In the genomic region with DNA sequence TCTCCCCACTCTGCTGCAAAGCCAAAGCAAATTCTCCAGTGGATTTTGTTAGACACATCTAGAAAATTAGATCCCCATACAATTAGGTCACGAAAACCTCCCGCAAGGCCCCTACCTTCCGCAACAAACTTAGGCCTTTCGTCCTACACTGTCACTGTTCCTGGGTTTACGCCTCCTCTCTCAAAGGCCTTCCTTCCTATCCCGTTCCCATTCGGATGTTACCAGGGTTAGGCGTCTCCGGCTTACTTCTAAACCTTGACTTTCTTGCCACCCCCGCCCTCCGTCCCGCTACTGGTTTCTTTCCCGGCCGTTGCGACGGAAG, we compare ENCODE assay signal across 8 cellular contexts. TPM values are rescaled to one million over a fixed set of nuclear protein-coding genes. Genes with fewer than 3 reads are reported as not detected.
A peak's percentile ranks its signal among the peaks of the same experiment; 100 is the strongest.
DNase-seq lines count a peak whose midpoint lies in the region; ATAC-seq and TF ChIP-seq lines count a peak whose summit lies in the region.

No MANE protein-coding gene starts in this region.

- H3K36me3 ChIP-seq in OCI-LY7 (ENCODE audit: insufficient read depth, low read length), result peaks cover 43% of the 10 kb centered on the region
- H3K36me3 ChIP-seq in neuron (ENCODE audit: insufficient read depth, low read length), result peaks cover 35% of the 10 kb centered on the region

- peaks cover 12% of the 10 kb centered on the region for H3K4me1 Mint-ChIP-seq in Calu3 (ENCODE audit: low read depth, unreplicated experiment)

- DNase-seq in Calu3 (no peak), OCI-LY7 (ENCODE audit: low spot score) (no peak), epithelial cell of proximal tubule (ENCODE audit: low read depth) (peak; percentile 45), NCI-H82 (lab: John Stamatoyannopoulos, UW) (no peak)
- no peak for DNase-seq in activated effector memory CD4-positive, alpha-beta T cell treated with anti-CD3 and anti-CD28 coated beads, Interleukin-2, amount 50 U/mL, for 16 hours

- H3K27me3 ChIP-seq in neuron (ENCODE audit: insufficient read depth, low read length), result no peaks in the 10 kb centered on the region

- H4K20me1 ChIP-seq in OCI-LY7 (ENCODE audit: insufficient read depth, low read length), result no peaks in the 10 kb centered on the region

- no peaks in the 10 kb centered on the region for H3K9me3 ChIP-seq in OCI-LY7 (ENCODE audit: low read length)
- H3K9me3 ChIP-seq in neuron (ENCODE audit: low read length), result no peaks in the 10 kb centered on the region

- peaks cover 23% of the 10 kb centered on the region for H3K4me1 ChIP-seq in OCI-LY7 (ENCODE audit: insufficient read depth, low read length, poor library complexity, severe bottlenecking)
- H3K4me1 ChIP-seq in neuron (ENCODE audit: insufficient read depth, low read length), result peaks cover 14% of the 10 kb centered on the region

- H3K4me3 ChIP-seq in OCI-LY7 (ENCODE audit: low read depth, low read length, poor library complexity, severe bottlenecking) (peak overlapping the region; percentile 81), epithelial cell of proximal tubule (ENCODE audit: low read depth, low read length) (peak overlapping the region; percentile 98), neuron (ENCODE audit: low read length) (peak overlapping the region; percentile 76)

- H3K4me2 ChIP-seq in OCI-LY7 (ENCODE audit: low read length), result peak overlapping the region; percentile 80

- TF ChIP-seq CTCF in Calu3 (IDR thresholded peaks at IDR 0.05; ENCODE audit: unreplicated experiment) (no peak), OCI-LY7 (conservative IDR thresholded peaks at IDR 0.05; ENCODE audit: low read length) (no peak), epithelial cell of proximal tubule (conservative IDR thresholded peaks at IDR 0.05; ENCODE audit: low read depth, low read length) (no peak)

- peak overlapping the region; percentile 89 for H3K4me3 Mint-ChIP-seq in Calu3 (ENCODE audit: low read depth, unreplicated experiment)

- peaks cover 26% of the 10 kb centered on the region for H3K79me2 ChIP-seq in OCI-LY7 (ENCODE audit: insufficient read depth, low read depth, low read length)

- CTCF ChIA-PET in Calu3 (lab: Charles Lee) (interaction anchor here (2.2 kb wide), 1 partner anchor 34 kb away, joined by 6 read pairs; no protein-coding TSS in a partner anchor), OCI-LY7 (lab: Charles Lee; ENCODE audit: unreplicated experiment) (no interaction called here)

- peak overlapping the region; percentile 86 for H3K27ac ChIP-seq in OCI-LY7 (ENCODE audit: low read depth, low read length, poor library complexity, severe bottlenecking)

- ATAC-seq in GM21786 (IDR thresholded peaks at IDR 0.05; ENCODE audit: unreplicated experiment), result peak; percentile 25
- ATAC-seq in HG02588 (IDR thresholded peaks at IDR 0.05; ENCODE audit: unreplicated experiment), result no peak

- H3K9me2 ChIP-seq in OCI-LY7 (ENCODE audit: insufficient read depth, low read length), result no peaks in the 10 kb centered on the region

- no TSS peak for BruUV-seq in Calu3 (replicated peaks; lab: Mats Ljungman, UMichigan)
- TSS peak; percentile 64 for BruUV-seq in OCI-LY7 (replicated peaks; lab: Mats Ljungman, UMichigan)

- POLR2A ChIA-PET in OCI-LY7 (lab: Charles Lee), result interaction anchor here (0.6 to 1.1 kb wide), 4 partner anchors 16 to 36 kb away, joined by 3 to 6 read pairs (median 4); no protein-coding TSS in a partner anchor

- no peaks in the 10 kb centered on the region for H3K27me3 Mint-ChIP-seq in Calu3 (ENCODE audit: unreplicated experiment)

- H2AFZ ChIP-seq in OCI-LY7 (ENCODE audit: low read length) (peak overlapping the region; percentile 99), neuron (ENCODE audit: low read depth, low read length) (peak overlapping the region; percentile 84)

- H3K27ac Mint-ChIP-seq in Calu3 (ENCODE audit: unreplicated experiment), result peak overlapping the region; percentile 91

- intact Hi-C loops in Calu3 (cut with micrococcal nuclease; ENCODE audit: unreplicated experiment) (no loop called here), OCI-LY7 (cut with micrococcal nuclease; ENCODE audit: unreplicated experiment) (loop anchor here (1.0 kb wide), 2 partner anchors 33 to 261 kb away; partner anchors contain the start of gene CDK8)

- no peaks in the 10 kb centered on the region for H3K9me3 Mint-ChIP-seq in Calu3 (ENCODE audit: low read depth, unreplicated experiment)

- peaks cover 34% of the 10 kb centered on the region for H3K36me3 Mint-ChIP-seq in Calu3 (ENCODE audit: insufficient read depth, unreplicated experiment)

RNA-seq across cellular contexts. Expression of gene RNF6, which starts 0.8 kb away (rescaled TPM):
- total RNA-seq in Calu3 (2022), result 26.6 and 28.9 TPM in 2 replicates
- total RNA-seq in OCI-LY7 (2014; rRNA removed; shearing (Covaris generic)), result 20.4 and 25.6 TPM in 2 replicates
- total RNA-seq in OCI-LY7 (2022), result 30.0 and 33.2 TPM in 2 replicates
- 19.7 and 24.1 TPM in 2 replicates for total RNA-seq in epithelial cell of proximal tubule

RNA-seq across cellular contexts. Expression of gene CDK8, which starts 32.6 kb away (rescaled TPM):
- 8.8 and 9.4 TPM in 2 replicates for total RNA-seq in Calu3 (2022)
- total RNA-seq in OCI-LY7 (2014; rRNA removed; shearing (Covaris generic)), result 11.6 and 16.8 TPM in 2 replicates
- total RNA-seq in OCI-LY7 (2022), result 20.4 and 22.3 TPM in 2 replicates
- 15.3 and 16.9 TPM in 2 replicates for total RNA-seq in epithelial cell of proximal tubule
